In the genomic region with DNA sequence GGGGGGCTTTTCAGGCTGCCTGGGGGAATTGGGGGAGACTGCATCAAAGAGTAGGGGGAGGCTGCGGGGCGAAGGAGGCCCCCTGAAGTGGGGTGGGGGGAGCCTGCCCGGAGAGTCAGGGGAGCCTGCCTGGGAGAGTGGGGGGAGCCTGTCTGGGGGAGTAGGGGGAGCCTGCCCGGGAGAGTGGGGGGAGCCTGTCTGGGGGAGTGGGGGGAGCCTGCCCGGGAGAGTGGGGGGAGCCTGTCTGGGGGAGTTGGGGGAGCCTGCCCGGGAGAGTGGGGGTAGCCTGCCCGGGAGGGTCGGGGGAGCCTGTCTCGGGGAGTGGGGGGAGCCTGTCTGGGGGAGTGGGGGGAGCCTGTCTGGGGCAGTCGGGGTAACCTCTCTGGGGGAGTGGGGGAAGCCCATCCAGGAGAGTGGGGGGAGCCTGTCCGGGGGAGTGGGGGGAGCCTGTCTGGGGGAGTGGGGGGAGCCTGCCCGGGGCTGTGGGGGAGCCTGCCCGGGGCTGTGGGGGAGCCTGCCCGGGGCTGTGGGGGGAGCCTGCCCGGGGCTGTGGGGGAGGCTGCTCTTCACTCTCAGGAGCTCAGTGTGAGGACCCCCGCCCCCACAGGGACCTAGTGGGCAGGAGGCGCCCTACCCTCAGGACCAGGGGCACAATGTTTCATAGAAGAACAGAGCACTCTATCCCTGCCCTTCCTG, we compare ENCODE assay signal across 9 cellular contexts. TPM values are rescaled to one million over a fixed set of nuclear protein-coding genes. Genes with fewer than 3 reads are reported as not detected.
A peak's percentile ranks its signal among the peaks of the same experiment; 100 is the strongest.
DNase-seq lines count a peak whose midpoint lies in the region; ATAC-seq and TF ChIP-seq lines count a peak whose summit lies in the region.
"Had no signal": no experiment of that assay in that cellular context is flagged by ENCODE, and none has a peak within 500 bp of the region (broad histone marks: within the 10 kb centered on the region; RNA-seq: fewer than 3 reads in every experiment).

No MANE protein-coding gene starts in this region.

- peak overlapping the region; percentile 82 for H3K4me2 ChIP-seq in OCI-LY3 (ENCODE audit: low read length)

- no peak for TF ChIP-seq EP300 in esophagus muscularis mucosa (IDR thresholded peaks at IDR 0.05)

- H3K9me3 ChIP-seq in CD4-positive, alpha-beta memory T cell (ENCODE audit: control insufficient read depth in 1 of 2, low read length in 2 of 2), result no peaks in the 10 kb centered on the region
- H3K9me3 ChIP-seq in OCI-LY3 (ENCODE audit: insufficient read depth, low read length), result no peaks in the 10 kb centered on the region
- no peaks in the 10 kb centered on the region for H3K9me3 ChIP-seq in esophagus muscularis mucosa
- no peaks in the 10 kb centered on the region for H3K9me3 ChIP-seq in endodermal cell (ENCODE audit: control insufficient read depth, low read length)

- no peaks in the 10 kb centered on the region for H3K79me2 ChIP-seq in OCI-LY3 (ENCODE audit: low read length)

- no peak overlapping the region for H3K27ac ChIP-seq in CD4-positive, alpha-beta memory T cell (ENCODE audit: low read depth, low read length)
- H3K27ac ChIP-seq in OCI-LY3 (ENCODE audit: low read length) (0 out of 2 replicates have a peak overlapping the region, but pooled peaks have one; percentile 0), esophagus muscularis mucosa (replicated peaks in 1 of 4) (no peak overlapping the region), rectal smooth muscle tissue (ENCODE audit: low read depth, low read length) (no peak overlapping the region), endodermal cell (ENCODE audit: low read depth, low read length) (no peak overlapping the region)

- no peak for TF ChIP-seq POLR2A in esophagus muscularis mucosa (IDR thresholded peaks at IDR 0.05; ENCODE audit: low read depth)

- H3K27me3 Mint-ChIP-seq in CD4-positive, alpha-beta memory T cell, result peaks cover 6 to 8% of the 10 kb centered on the region in 2 donors
- H3K27me3 Mint-ChIP-seq in endodermal cell (ENCODE audit: insufficient read depth), result peaks cover 46% of the 10 kb centered on the region

- H3K4me3 Mint-ChIP-seq in CD4-positive, alpha-beta memory T cell, result peak overlapping the region; percentile 72 to 86 (median 80)
- no peak overlapping the region for H3K4me3 Mint-ChIP-seq in endodermal cell

- H2AFZ ChIP-seq in OCI-LY3 (ENCODE audit: low read depth, low read length), result peak overlapping the region; percentile 79

- CTCF ChIA-PET in CD4-positive, alpha-beta memory T cell (lab: Charles Lee; ENCODE audit: partially characterized antibody), result interaction anchor here (1.2 to 1.9 kb wide), 2 partner anchors 10 to 27 kb away, joined by 4 to 10 read pairs; no protein-coding TSS in a partner anchor

- intact Hi-C loops in CD4-positive, alpha-beta memory T cell (cut with micrococcal nuclease), result no loop called here
- intact Hi-C loops in esophagus muscularis mucosa (cut with DNase I), result no loop called here

- no peaks in the 10 kb centered on the region for H4K20me1 ChIP-seq in OCI-LY3 (ENCODE audit: insufficient read depth, low read length)

- no peaks in the 10 kb centered on the region for H3K36me3 ChIP-seq in CD4-positive, alpha-beta memory T cell (ENCODE audit: insufficient read depth, low read length)
- no peaks in the 10 kb centered on the region for H3K36me3 ChIP-seq in OCI-LY3 (replicated peaks; ENCODE audit: low read depth, low read length)
- H3K36me3 ChIP-seq in esophagus muscularis mucosa, result no peaks in the 10 kb centered on the region
- H3K36me3 ChIP-seq in rectal smooth muscle tissue (ENCODE audit: control insufficient read depth, insufficient read depth, low read length), result no peaks in the 10 kb centered on the region
- H3K36me3 ChIP-seq in endodermal cell (ENCODE audit: control insufficient read depth, insufficient read depth, low read length), result no peaks in the 10 kb centered on the region

- TF ChIP-seq CTCF in OCI-LY3 (IDR thresholded peaks at IDR 0.05; ENCODE audit: low read depth, low read length), result no peak
- TF ChIP-seq CTCF in esophagus muscularis mucosa (IDR thresholded peaks at IDR 0.05), result no peak
- TF ChIP-seq CTCF in endodermal cell (conservative IDR thresholded peaks at IDR 0.05), result no peak

- H3K27ac Mint-ChIP-seq in CD4-positive, alpha-beta memory T cell, result peak overlapping the region in 1 of 7 donors; percentile 21
- H3K27ac Mint-ChIP-seq in endodermal cell, result no peak overlapping the region

- H3K4me3 ChIP-seq in CD4-positive, alpha-beta memory T cell (ENCODE audit: low read length in 2 of 2), result peak overlapping the region in 1 of 2 donors; percentile 47
- peak overlapping the region; percentile 76 for H3K4me3 ChIP-seq in OCI-LY3 (ENCODE audit: low read length)
- H3K4me3 ChIP-seq in esophagus muscularis mucosa, result peak overlapping the region; percentile 33 to 50 (median 39)
- peak overlapping the region; percentile 63 for H3K4me3 ChIP-seq in rectal smooth muscle tissue (ENCODE audit: low read length)
- H3K4me3 ChIP-seq in endodermal cell (ENCODE audit: low read length), result no peak overlapping the region

- no peak for DNase-seq in CD4-positive, alpha-beta memory T cell
- DNase-seq in esophagus muscularis mucosa (ENCODE audit: extremely low spot score), result no peak
- no peak for DNase-seq in HPDE6-E6E7 (ENCODE audit: extremely low spot score)
- no peak for DNase-seq in endodermal cell
- no peak for DNase-seq in NCI-H1417 treated with DMSO at 0.1 percent for 48 hours (lab: John Stamatoyannopoulos, UW)
- DNase-seq: EL had no signal

- no peaks in the 10 kb centered on the region for H3K27me3 ChIP-seq in CD4-positive, alpha-beta memory T cell (ENCODE audit: insufficient read depth, low read length)
- 0 out of 2 replicates have a peak, but pooled peaks cover 3% of the 10 kb centered on the region for H3K27me3 ChIP-seq in OCI-LY3 (ENCODE audit: low read depth, low read length)
- peaks cover 0 to 50% (median 6%) of the 10 kb centered on the region in 4 donors for H3K27me3 ChIP-seq in esophagus muscularis mucosa
- no peaks in the 10 kb centered on the region for H3K27me3 ChIP-seq in rectal smooth muscle tissue (ENCODE audit: control insufficient read depth, insufficient read depth, low read length)
- H3K27me3 ChIP-seq in endodermal cell (ENCODE audit: control insufficient read depth, insufficient read depth, low read length, poor library complexity, severe bottlenecking), result peaks cover 15% of the 10 kb centered on the region

- H3K9me3 Mint-ChIP-seq in CD4-positive, alpha-beta memory T cell, result no peaks in the 10 kb centered on the region
- H3K9me3 Mint-ChIP-seq in endodermal cell, result no peaks in the 10 kb centered on the region

- no peak for ATAC-seq in GM19035 (IDR thresholded peaks at IDR 0.05; ENCODE audit: unreplicated experiment)

- H3K9ac ChIP-seq in OCI-LY3 (ENCODE audit: low read length) (peak overlapping the region; percentile 64), rectal smooth muscle tissue (ENCODE audit: low read length) (no peak overlapping the region), endodermal cell (ENCODE audit: extremely low read depth, low read length, poor library complexity, severe bottlenecking) (no peak overlapping the region)

- H3K36me3 Mint-ChIP-seq in CD4-positive, alpha-beta memory T cell, result no peaks in the 10 kb centered on the region
- no peaks in the 10 kb centered on the region for H3K36me3 Mint-ChIP-seq in endodermal cell (ENCODE audit: low read depth)

- POLR2A ChIA-PET in CD4-positive, alpha-beta memory T cell (lab: Charles Lee; ENCODE audit: partially characterized antibody), result interaction anchor here (1.0 to 1.7 kb wide), 5 partner anchors 18 to 100 kb away, joined by 3 to 5 read pairs (median 4); a partner anchor contains a TSS

- 78% methylated on average over 3 of the region's 17 CpGs for WGBS in esophagus muscularis mucosa
- 45 to 81% methylated on average over 2 to 7 of the region's 17 CpGs for WGBS in endodermal cell (ENCODE audit: insufficient coverage in 1 of 2, insufficient read length in 1 of 2), 2 experiments

- peaks cover 9% of the 10 kb centered on the region for H3K4me1 ChIP-seq in CD4-positive, alpha-beta memory T cell (ENCODE audit: insufficient read depth, low read length)
- H3K4me1 ChIP-seq in OCI-LY3 (ENCODE audit: low read length), result peaks cover 14% of the 10 kb centered on the region
- H3K4me1 ChIP-seq in esophagus muscularis mucosa, result peaks cover 11 to 19% (median 18%) of the 10 kb centered on the region in 4 donors
- H3K4me1 ChIP-seq in rectal smooth muscle tissue (ENCODE audit: control insufficient read depth, insufficient read depth, low read length), result peaks cover 4% of the 10 kb centered on the region
- no peaks in the 10 kb centered on the region for H3K4me1 ChIP-seq in endodermal cell (ENCODE audit: control insufficient read depth, insufficient read depth, low read length)

- H3K4me1 Mint-ChIP-seq in CD4-positive, alpha-beta memory T cell, result peaks cover 7 to 15% (median 8%) of the 10 kb centered on the region in 4 donors
- no peaks in the 10 kb centered on the region for H3K4me1 Mint-ChIP-seq in endodermal cell

RNA-seq across cellular contexts. Expression of a gene that starts 6.5 kb away (rescaled TPM):
- under 1 TPM in 1 of 2 experiments, not detected in 1; 0.14 TPM for total RNA-seq in CD4-positive, alpha-beta memory T cell
- polyA plus RNA-seq in CD4-positive, alpha-beta memory T cell, result under 1 TPM in 1 of 2 donors, not detected in 1; 0.81 TPM
- total RNA-seq in esophagus muscularis mucosa, result under 1 TPM in 3 of 4 donors, not detected in 1; 0.06 to 0.33 (median 0.11) TPM
- total RNA-seq in endodermal cell, result under 1 TPM; 0.18 to 0.24 TPM
- 0.28 TPM for polyA plus RNA-seq in endodermal cell (2013, experiment 1 of 2)
- 0.21 TPM for polyA plus RNA-seq in endodermal cell (2013, experiment 2 of 2)
